23 cellular contexts compared by ENCODE assay signal in the genomic region with DNA sequence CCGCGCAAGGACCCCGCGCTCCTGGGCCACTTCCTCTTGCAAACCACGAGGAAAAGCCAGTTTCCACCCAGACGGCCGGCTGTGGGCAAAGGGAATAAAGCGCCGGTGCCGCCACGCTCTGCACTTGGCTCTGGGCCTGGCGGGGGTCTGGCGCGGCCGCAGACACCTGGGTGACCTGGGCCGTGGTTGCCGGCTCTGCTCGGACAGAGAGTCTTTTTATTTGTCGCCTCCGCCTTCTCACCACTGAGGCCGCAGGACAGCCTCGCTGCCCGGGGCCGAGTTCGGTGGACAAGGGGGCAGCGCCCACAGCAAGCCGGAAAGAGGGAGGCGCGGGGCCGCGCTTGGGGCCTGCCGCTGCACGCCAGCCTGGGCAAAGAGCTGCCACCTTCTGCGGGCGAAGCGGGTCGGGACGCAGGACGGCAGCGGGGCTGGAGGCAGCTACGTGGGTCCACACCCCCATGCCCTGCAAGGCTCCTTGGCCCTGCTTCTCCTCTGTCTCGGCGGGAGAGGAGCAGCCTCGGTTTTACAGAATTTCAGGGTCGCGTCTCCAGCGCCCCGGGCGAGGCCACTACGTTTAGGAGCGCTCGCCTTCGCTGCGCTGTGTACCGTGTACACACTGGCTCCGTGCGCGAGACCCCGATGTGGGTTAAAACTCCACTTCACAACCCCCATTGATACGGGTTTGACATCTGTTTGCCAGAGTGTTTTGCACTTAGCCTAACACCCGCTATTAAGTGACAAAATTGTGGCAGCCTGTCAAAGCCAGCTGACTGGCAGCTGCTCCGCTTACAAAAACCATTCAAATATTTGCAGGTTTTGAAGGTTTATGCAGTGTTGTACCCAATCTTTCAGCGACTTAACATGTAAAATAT. TPM values are rescaled to one million over a fixed set of nuclear protein-coding genes. Genes with fewer than 3 reads are reported as not detected.
DNase-seq lines count a peak whose midpoint lies in the region; ATAC-seq and TF ChIP-seq lines count a peak whose summit lies in the region.
"Had no signal": no experiment of that assay in that cellular context is flagged by ENCODE, and none has a peak within 500 bp of the region (broad histone marks: within the 10 kb centered on the region; RNA-seq: fewer than 3 reads in every experiment).

No MANE protein-coding gene starts in this region.

- H3K4me3 Mint-ChIP-seq in neural progenitor cell (peak overlapping the region; percentile 70), natural killer cell (no peak overlapping the region)
- H3K4me3 Mint-ChIP-seq: activated naive CD8-positive, alpha-beta T cell treated with anti-CD3 and anti-CD28 coated beads for 36 hours had no signal

- intact Hi-C loops in natural killer cell (cut with micrococcal nuclease), result no loop called here

- H3K27ac Mint-ChIP-seq in neural progenitor cell, result no peak overlapping the region
- no peak overlapping the region for H3K27ac Mint-ChIP-seq in natural killer cell
- H3K27ac Mint-ChIP-seq: activated naive CD8-positive, alpha-beta T cell treated with anti-CD3 and anti-CD28 coated beads for 36 hours; T-cell had no signal

- DNase-seq in ELF-1 (ENCODE audit: low read depth, low spot score) (peak; percentile 45), hepatocyte (ENCODE audit: low spot score) (no peak), neural progenitor cell (ENCODE audit: low spot score) (peak; percentile 65), natural killer cell (no peak), NCI-H2196 (lab: John Stamatoyannopoulos, UW; ENCODE audit: unreplicated experiment) (no peak), pons (ENCODE audit: low spot score) (no peak)
- DNase-seq: activated naive CD8-positive, alpha-beta T cell treated with anti-CD3 and anti-CD28 coated beads for 36 hours; CD4-positive, alpha-beta memory T cell; hypothalamus; KG1; left colon; NCI-H1694 treated with DMSO at 0.1 percent for 48 hours; NCI-H446 treated with DMSO at 0.1 percent for 48 hours; occipital lobe; SHP77; sigmoid colon; stimulated activated naive CD4-positive, alpha-beta T cell; T-cell had no signal

- H3K9ac ChIP-seq in HUES6 (ENCODE audit: low read length) (no peak overlapping the region), neural progenitor cell (no peak overlapping the region)

- H3K4me3 ChIP-seq in HUES6 (ENCODE audit: low read depth, low read length) (peak overlapping the region; percentile 49), hepatocyte (no peak overlapping the region), neural progenitor cell (peak overlapping the region; percentile 50)
- H3K4me3 ChIP-seq: sigmoid colon had no signal

- peaks cover 27% of the 10 kb centered on the region for H3F3A ChIP-seq in neural progenitor cell (ENCODE audit: low read depth)

- H3K4me2 ChIP-seq in hepatocyte (peak overlapping the region; percentile 25), neural progenitor cell (peak overlapping the region; percentile 94)

- H3K9me2 ChIP-seq in hepatocyte (replicated peaks; ENCODE audit: insufficient read depth), result no peaks in the 10 kb centered on the region

- H3K27me3 ChIP-seq in HUES6 (ENCODE audit: control insufficient read depth, insufficient read depth, low read length), result peaks cover 99% of the 10 kb centered on the region
- peaks cover 100% of the 10 kb centered on the region for H3K27me3 ChIP-seq in hepatocyte
- H3K27me3 ChIP-seq in neural progenitor cell, result peaks cover 100% of the 10 kb centered on the region

- H3K36me3 Mint-ChIP-seq in neural progenitor cell (no peaks in the 10 kb centered on the region), natural killer cell (peaks cover 7% of the 10 kb centered on the region)
- H3K36me3 Mint-ChIP-seq: activated naive CD8-positive, alpha-beta T cell treated with anti-CD3 and anti-CD28 coated beads for 36 hours; T-cell had no signal

- no peak overlapping the region for H2AFZ ChIP-seq in hepatocyte
- no peak overlapping the region for H2AFZ ChIP-seq in neural progenitor cell (replicated peaks)

- H4K20me1 ChIP-seq in hepatocyte (ENCODE audit: insufficient read depth, poor library complexity, severe bottlenecking), result no peaks in the 10 kb centered on the region
- H4K20me1 ChIP-seq in neural progenitor cell (ENCODE audit: low read depth), result peaks cover 59% of the 10 kb centered on the region

- H3K4me1 ChIP-seq in HUES6 (ENCODE audit: control insufficient read depth, insufficient read depth, low read length) (peaks cover 16% of the 10 kb centered on the region), hepatocyte (ENCODE audit: insufficient read depth) (no peaks in the 10 kb centered on the region), neural progenitor cell (peaks cover 50% of the 10 kb centered on the region)

- H3K9me3 Mint-ChIP-seq in neural progenitor cell (no peaks in the 10 kb centered on the region), natural killer cell (peaks cover 0 to 2% of the 10 kb centered on the region in 2 donors)

- no peak overlapping the region for H3K27ac ChIP-seq in HUES6 (ENCODE audit: low read depth, low read length)
- no peak overlapping the region for H3K27ac ChIP-seq in hepatocyte
- H3K27ac ChIP-seq in neural progenitor cell, result no peak overlapping the region
- H3K27ac ChIP-seq: sigmoid colon, VCaP had no signal

- H3K4me1 Mint-ChIP-seq in neural progenitor cell, result peaks cover 34% of the 10 kb centered on the region
- H3K4me1 Mint-ChIP-seq in natural killer cell, result no peaks in the 10 kb centered on the region
- H3K4me1 Mint-ChIP-seq: activated naive CD8-positive, alpha-beta T cell treated with anti-CD3 and anti-CD28 coated beads for 36 hours had no signal

- no peaks in the 10 kb centered on the region for H3K9me3 ChIP-seq in HUES6 (ENCODE audit: control insufficient read depth, insufficient read depth, low read depth, low read length)
- H3K9me3 ChIP-seq in hepatocyte (ENCODE audit: low read depth), result no peaks in the 10 kb centered on the region
- H3K9me3 ChIP-seq in neural progenitor cell (ENCODE audit: low read depth), result no peaks in the 10 kb centered on the region
- H3K9me3 ChIP-seq: sigmoid colon had no signal

- H3K36me3 ChIP-seq in HUES6 (ENCODE audit: control insufficient read depth, insufficient read depth, low read length) (no peaks in the 10 kb centered on the region), hepatocyte (replicated peaks; ENCODE audit: insufficient read depth, low read depth) (no peaks in the 10 kb centered on the region), neural progenitor cell (no peaks in the 10 kb centered on the region)
- H3K36me3 ChIP-seq: sigmoid colon had no signal

- peaks cover 66% of the 10 kb centered on the region for H3K27me3 Mint-ChIP-seq in neural progenitor cell (ENCODE audit: insufficient read depth, low read depth)
- peaks cover 41 to 62% of the 10 kb centered on the region in 2 donors for H3K27me3 Mint-ChIP-seq in natural killer cell (ENCODE audit: low read depth in 2 of 2)

- H3K79me2 ChIP-seq in hepatocyte (no peaks in the 10 kb centered on the region), neural progenitor cell (ENCODE audit: low read depth) (no peaks in the 10 kb centered on the region)

- no peak for TF ChIP-seq CTCF in hepatocyte (IDR thresholded peaks at IDR 0.05; ENCODE audit: poor library complexity)
- no peak for TF ChIP-seq CTCF in neural progenitor cell (IDR thresholded peaks at IDR 0.05)
- TF ChIP-seq CTCF in natural killer cell (IDR thresholded peaks at IDR 0.05), result no peak

- WGBS in hepatocyte (ENCODE audit: low lambda C conversion rate, missing lambda C conversion rate), result 2% methylated on average over 59 of the region's 63 CpGs

- no peak for ATAC-seq in natural killer cell
- no peak for ATAC-seq in HG02588 (IDR thresholded peaks at IDR 0.05; ENCODE audit: unreplicated experiment)
- ATAC-seq: left colon, T-cell had no signal

RNA-seq across cellular contexts. Expression of a gene that starts 13.0 kb away (rescaled TPM):
- total RNA-seq in hepatocyte, result not detected in 2 replicates
- 0.07 and 0.11 TPM in 2 replicates for polyA plus RNA-seq in hepatocyte
- 3.3 and 4.7 TPM in 2 replicates for total RNA-seq in neural progenitor cell (ENCODE audit: low replicate concordance)
- not detected for total RNA-seq in natural killer cell
- total RNA-seq: activated naive CD8-positive, alpha-beta T cell treated with anti-CD3 and anti-CD28 coated beads for 36 hours; CD4-positive, alpha-beta memory T cell; mucosa of gallbladder; OCI-LY7; T-cell had no signal
- polyA plus RNA-seq: CD4-positive, alpha-beta memory T cell had no signal

Comparison
In these comparisons a context has a peak if more than half of its experiments do, and no peak if none do; other contexts are left out.
1. DNase-seq: peak in ELF-1 (single experiment) and neural progenitor cell (single experiment); none in hepatocyte (single experiment), natural killer cell (single experiment), NCI-H2196 (single experiment) and pons (single experiment).